8 cellular contexts compared by ENCODE assay signal in the genomic region with DNA sequence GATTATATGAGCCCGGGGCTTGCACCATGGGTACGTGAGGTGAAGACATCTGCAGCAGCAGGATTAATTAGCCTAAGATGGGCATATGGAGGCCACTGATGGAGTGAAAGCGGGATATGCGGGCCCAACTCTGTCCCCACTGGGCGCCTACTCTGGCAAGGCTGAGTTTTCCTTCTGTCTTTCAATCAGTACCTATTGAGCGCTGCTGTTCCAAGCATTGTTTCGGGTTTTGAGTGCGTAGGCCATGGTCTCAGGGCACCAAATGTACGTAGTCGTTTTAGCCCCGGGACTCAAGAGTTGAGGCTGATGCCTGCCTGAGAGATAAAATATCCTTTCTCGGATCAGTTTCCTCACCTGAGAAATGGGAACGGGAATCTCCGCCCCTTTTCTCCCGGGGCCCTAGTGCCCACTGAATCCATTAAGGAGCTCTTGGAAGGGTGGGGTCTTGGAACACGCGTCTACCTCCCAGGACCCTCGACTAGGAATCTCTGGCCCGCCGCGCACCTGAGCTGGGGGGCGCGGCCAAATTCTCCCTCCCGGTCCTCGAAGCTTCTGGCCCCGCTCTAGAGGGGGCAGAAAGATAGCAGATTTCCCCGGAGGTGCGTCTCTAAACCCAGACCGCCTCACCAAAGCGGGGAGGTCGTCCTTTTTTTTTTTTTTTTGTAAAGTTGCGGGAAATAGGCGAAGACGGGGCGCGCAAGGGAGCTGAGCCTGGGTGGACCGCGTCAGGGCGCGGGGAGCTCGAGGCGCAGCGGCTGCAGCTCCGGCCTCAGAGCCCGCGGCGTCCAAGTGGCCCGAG. TPM values are rescaled to one million over a fixed set of nuclear protein-coding genes. Genes with fewer than 3 reads are reported as not detected.
A peak's percentile ranks its signal among the peaks of the same experiment; 100 is the strongest.
DNase-seq lines count a peak whose midpoint lies in the region; ATAC-seq and TF ChIP-seq lines count a peak whose summit lies in the region.

No MANE protein-coding gene starts in this region.

- no peak for DNase-seq in activated naive CD4-positive, alpha-beta T cell treated with anti-CD3 and anti-CD28 coated beads, Interleukin-2, amount 50 U/mL, for 16 hours
- no peak for DNase-seq in MCF 10A (ENCODE audit: unreplicated experiment)
- DNase-seq in uterus: peak in 1 of 2 donors; percentile 18
- DNase-seq in NCI-H2171 (lab: John Stamatoyannopoulos, UW): no peak
- no peak for DNase-seq in left lobe of liver (ENCODE audit: low spot score)
- DNase-seq in activated CD4-positive, alpha-beta T cell treated with anti-CD3 and anti-CD28 coated beads for 4 hours: no peak

- no peak for TF ChIP-seq POLR2A in uterus (IDR thresholded peaks at IDR 0.05)

- WGBS in mesodermal cell (ENCODE audit: insufficient coverage in 2 of 2), 2 experiments: 5 to 6% methylated on average over 20 to 24 of the region's 48 CpGs

- H3K27me3 ChIP-seq in uterus: no peaks in the 10 kb centered on the region

- H3K9me3 Mint-ChIP-seq in activated naive CD4-positive, alpha-beta T cell treated with anti-CD3 and anti-CD28 coated beads, Interleukin-2, amount 50 U/mL, for 24 hours: no peaks in the 10 kb centered on the region
- H3K9me3 Mint-ChIP-seq in MCF 10A (ENCODE audit: unreplicated experiment): no peaks in the 10 kb centered on the region

- POLR2A ChIA-PET in MCF 10A (lab: Yijun Ruan, JAX): interaction anchor here (0.8 to 5.3 kb wide), 8 partner anchors 10 to 118 kb away, joined by 3 to 97 read pairs (median 10); a partner anchor contains a TSS

- H3K4me1 Mint-ChIP-seq in activated naive CD4-positive, alpha-beta T cell treated with anti-CD3 and anti-CD28 coated beads, Interleukin-2, amount 50 U/mL, for 24 hours: peaks cover 32% of the 10 kb centered on the region
- H3K4me1 Mint-ChIP-seq in MCF 10A (ENCODE audit: insufficient read depth, unreplicated experiment): peaks cover 32% of the 10 kb centered on the region

- intact Hi-C loops in MCF 10A (cut with micrococcal nuclease) (loop anchor here (1.0 kb wide), 1 partner anchor 10 kb away; no protein-coding TSS in a partner anchor), uterus (cut with DNase I; ENCODE audit: low total_unique reads) (no loop called here)

- peak overlapping the region; percentile 78 for H3K4me3 Mint-ChIP-seq in activated naive CD4-positive, alpha-beta T cell treated with anti-CD3 and anti-CD28 coated beads, Interleukin-2, amount 50 U/mL, for 24 hours
- peak overlapping the region; percentile 87 for H3K4me3 Mint-ChIP-seq in MCF 10A (ENCODE audit: unreplicated experiment)

- peak overlapping the region; percentile 98 for H3K4me3 ChIP-seq in mesodermal cell (ENCODE audit: extremely low read depth, insufficient read depth, low read length, poor library complexity, severe bottlenecking)
- peak overlapping the region; percentile 72 to 79 for H3K4me3 ChIP-seq in uterus

- H3K27ac Mint-ChIP-seq in activated naive CD4-positive, alpha-beta T cell treated with anti-CD3 and anti-CD28 coated beads, Interleukin-2, amount 50 U/mL, for 24 hours: no peak overlapping the region
- H3K27ac Mint-ChIP-seq in MCF 10A (ENCODE audit: low read depth, unreplicated experiment): no peak overlapping the region

- CTCF ChIA-PET in MCF 10A (lab: Yijun Ruan, JAX): interaction anchor here (0.5 to 5.5 kb wide), 9 partner anchors 8 to 1081 kb away, joined by 3 to 62 read pairs (median 3); no protein-coding TSS in a partner anchor

- H3K36me3 ChIP-seq in mesodermal cell (ENCODE audit: control insufficient read depth, insufficient read depth, low read length) (no peaks in the 10 kb centered on the region), uterus (no peaks in the 10 kb centered on the region)

- TF ChIP-seq CTCF in MCF 10A (IDR thresholded peaks at IDR 0.05; ENCODE audit: unreplicated experiment): no peak
- TF ChIP-seq CTCF in uterus (IDR thresholded peaks at IDR 0.05): no peak

- no peaks in the 10 kb centered on the region for H3K9me3 ChIP-seq in mesodermal cell (ENCODE audit: control insufficient read depth, low read length)
- no peaks in the 10 kb centered on the region for H3K9me3 ChIP-seq in uterus

- no peaks in the 10 kb centered on the region for H3K36me3 Mint-ChIP-seq in activated naive CD4-positive, alpha-beta T cell treated with anti-CD3 and anti-CD28 coated beads, Interleukin-2, amount 50 U/mL, for 24 hours
- H3K36me3 Mint-ChIP-seq in MCF 10A (ENCODE audit: insufficient read depth, unreplicated experiment): peaks cover 7% of the 10 kb centered on the region

- H3K4me1 ChIP-seq in mesodermal cell (ENCODE audit: control insufficient read depth, insufficient read depth, low read length, poor library complexity, severe bottlenecking) (peaks cover 32% of the 10 kb centered on the region), uterus (peaks cover 0 to 22% of the 10 kb centered on the region in 2 donors)

- H3K27me3 Mint-ChIP-seq in activated naive CD4-positive, alpha-beta T cell treated with anti-CD3 and anti-CD28 coated beads, Interleukin-2, amount 50 U/mL, for 24 hours: peaks cover 21% of the 10 kb centered on the region
- H3K27me3 Mint-ChIP-seq in MCF 10A (ENCODE audit: insufficient read depth, unreplicated experiment): no peaks in the 10 kb centered on the region

- no peak for ATAC-seq in left lobe of liver

- no TSS peak for BruUV-seq in MCF 10A (replicated peaks; lab: Mats Ljungman, UMichigan)

- H3K27ac ChIP-seq in mesodermal cell (ENCODE audit: low read depth, low read length, severe bottlenecking) (peak overlapping the region; percentile 36), uterus (peak overlapping the region; percentile 3 to 88)

RNA-seq across cellular contexts. Expression of a gene that starts 0.5 kb away (rescaled TPM):
- total RNA-seq in MCF 10A (2022) (7.8 and 10.9 TPM in 2 replicates), uterus (10 to 100 TPM in 3 of 4 donors, 1 to 10 TPM in 1; 3.3 to 51.3 (median 35.0) TPM), left lobe of liver (64.0 TPM)
- 118 TPM for polyA plus RNA-seq in mesodermal cell (2013, experiment 1 of 2)
- 93.8 TPM for polyA plus RNA-seq in mesodermal cell (2013, experiment 2 of 2)
